ENCODE assay signal across 8 cellular contexts in the genomic region with DNA sequence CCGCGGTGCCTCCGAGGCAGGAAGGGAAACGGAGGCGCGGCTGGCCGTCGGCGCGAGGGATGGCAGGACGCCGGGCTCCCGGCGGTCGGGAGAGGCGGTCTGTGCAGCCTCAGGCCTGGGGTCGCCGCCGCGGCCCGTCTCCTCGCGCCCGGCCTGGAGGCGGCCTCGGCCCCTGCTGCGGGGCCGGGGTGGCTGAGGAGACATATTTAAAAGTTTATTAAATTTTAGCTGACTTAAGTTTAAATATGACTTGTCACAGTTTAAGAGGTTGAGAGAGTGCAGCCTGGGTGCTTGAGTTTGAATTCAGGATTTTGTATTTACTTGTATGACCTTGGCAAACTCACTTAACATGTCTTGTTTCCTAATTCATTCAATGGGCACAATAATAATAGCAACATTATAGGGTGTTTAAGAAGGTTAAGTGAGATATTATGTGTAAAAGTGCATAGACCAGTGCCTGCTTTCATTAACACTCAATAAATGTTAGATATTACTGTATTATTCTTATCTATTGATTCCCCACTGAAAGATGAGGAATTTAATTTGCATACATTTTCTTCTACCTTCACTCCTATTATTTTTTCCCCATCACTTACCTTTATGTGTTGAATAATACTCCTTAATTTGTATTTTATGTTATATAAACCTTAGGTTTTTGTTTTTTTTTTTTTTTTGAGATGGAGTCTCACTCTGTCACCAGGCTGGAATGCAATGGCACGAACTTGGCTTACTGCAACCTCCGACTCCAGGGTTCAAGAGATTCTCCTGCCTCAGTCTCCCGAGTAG. TPM values are rescaled to one million over a fixed set of nuclear protein-coding genes. Genes with fewer than 3 reads are reported as not detected.
A peak's percentile ranks its signal among the peaks of the same experiment; 100 is the strongest.
DNase-seq lines count a peak whose midpoint lies in the region; ATAC-seq and TF ChIP-seq lines count a peak whose summit lies in the region.

No MANE protein-coding gene starts in this region.

- no peaks in the 10 kb centered on the region for H3K36me3 Mint-ChIP-seq in activated T-helper 17 cell treated with anti-CD3 and anti-CD28 coated beads, Interleukin-2, amount 50 U/mL, for 72 hours (ENCODE audit: low read depth)

- ATAC-seq in HG03064 (IDR thresholded peaks at IDR 0.05; ENCODE audit: low read depth, unreplicated experiment): peak; percentile 39
- no peak for ATAC-seq in activated T-helper 17 cell treated with anti-CD3 and anti-CD28 coated beads, Interleukin-2, amount 50 U/mL, for 72 hours (replicated peaks)
- ATAC-seq in thoracic aorta (ENCODE audit: insufficient number of reproducible peaks, low FRiP score, low read depth): peak; percentile 19
- no peak for ATAC-seq in HG03469 (IDR thresholded peaks at IDR 0.05; ENCODE audit: unreplicated experiment)

- TF ChIP-seq CTCF in thoracic aorta (IDR thresholded peaks at IDR 0.05): no peak

- H3K36me3 ChIP-seq in thoracic aorta: no peaks in the 10 kb centered on the region

- no peaks in the 10 kb centered on the region for H3K9me3 ChIP-seq in iPS-18c (ENCODE audit: control insufficient read depth, insufficient read depth, low read length)
- H3K9me3 ChIP-seq in thoracic aorta: no peaks in the 10 kb centered on the region

- peak overlapping the region; percentile 64 to 65 for H3K27ac ChIP-seq in thoracic aorta

- H3K27me3 ChIP-seq in thoracic aorta (replicated peaks; ENCODE audit: insufficient read depth): no peaks in the 10 kb centered on the region

- H3K27me3 Mint-ChIP-seq in activated T-helper 17 cell treated with anti-CD3 and anti-CD28 coated beads, Interleukin-2, amount 50 U/mL, for 72 hours: no peaks in the 10 kb centered on the region

- peak; percentile 57 for DNase-seq in NCI-H2227 (lab: John Stamatoyannopoulos, UW; ENCODE audit: unreplicated experiment)
- DNase-seq in NCI-H2227 treated with DMSO at 0.1 percent for 48 hours (lab: John Stamatoyannopoulos, UW): no peak
- DNase-seq in thoracic aorta (ENCODE audit: low spot score): no peak
- no peak for DNase-seq in NCI-H2081 (lab: John Stamatoyannopoulos, UW)

- H3K4me1 ChIP-seq in thoracic aorta (ENCODE audit: control insufficient read depth in 1 of 2, low read depth in 2 of 2): peaks cover 5 to 12% of the 10 kb centered on the region in 2 donors

- peak overlapping the region; percentile 97 for H3K4me3 Mint-ChIP-seq in activated T-helper 17 cell treated with anti-CD3 and anti-CD28 coated beads, Interleukin-2, amount 50 U/mL, for 72 hours

- no peak overlapping the region for H3K27ac Mint-ChIP-seq in activated T-helper 17 cell treated with anti-CD3 and anti-CD28 coated beads, Interleukin-2, amount 50 U/mL, for 72 hours

- peaks cover 9% of the 10 kb centered on the region for H3K4me1 Mint-ChIP-seq in activated T-helper 17 cell treated with anti-CD3 and anti-CD28 coated beads, Interleukin-2, amount 50 U/mL, for 72 hours

- H3K4me3 ChIP-seq in iPS-18c (ENCODE audit: insufficient read depth, low read depth, low read length) (peak overlapping the region; percentile 77), thoracic aorta (peak overlapping the region; percentile 82)

- H3K9me3 Mint-ChIP-seq in activated T-helper 17 cell treated with anti-CD3 and anti-CD28 coated beads, Interleukin-2, amount 50 U/mL, for 72 hours: no peaks in the 10 kb centered on the region

RNA-seq across cellular contexts. Expression of a gene that starts 0.7 kb away (rescaled TPM):
- 10 to 100 TPM; 13.5 to 41.1 TPM for total RNA-seq in activated T-helper 17 cell treated with anti-CD3 and anti-CD28 coated beads, Interleukin-2, amount 50 U/mL, for 72 hours
- 10 to 100 TPM; 17.1 to 34.0 TPM for total RNA-seq in thoracic aorta

RNA-seq across cellular contexts. Expression of a gene that starts 27.8 kb away (rescaled TPM):
- total RNA-seq in activated T-helper 17 cell treated with anti-CD3 and anti-CD28 coated beads, Interleukin-2, amount 50 U/mL, for 72 hours: 100 to 1,000 TPM in 1 of 2 donors, 10 to 100 TPM in 1; 63.0 to 119 TPM
- 100 to 1,000 TPM; 196 to 218 TPM for total RNA-seq in thoracic aorta

Comparison
In these comparisons a context has a peak if more than half of its experiments do, and no peak if none do; other contexts are left out.
1. ATAC-seq: peak in HG03064 (single experiment) and thoracic aorta (single experiment); none in activated T-helper 17 cell treated with anti-CD3 and anti-CD28 coated beads, Interleukin-2, amount 50 U/mL, for 72 hours (single experiment) and HG03469 (single experiment).